In genomic region chr15:58065011-58065444, GRCh38 we compare ENCODE assay signal across 10 cellular contexts. TPM values are rescaled to one million over a fixed set of nuclear protein-coding genes. Genes with fewer than 3 reads are reported as not detected.
DNase-seq lines count a peak whose midpoint lies in the region; ATAC-seq and TF ChIP-seq lines count a peak whose summit lies in the region.
"Had no signal": no experiment of that assay in that cellular context is flagged by ENCODE, and none has a peak within 500 bp of the region (broad histone marks: within the 10 kb centered on the region; RNA-seq: fewer than 3 reads in every experiment).

No MANE protein-coding gene starts in this region.

- peaks cover 12% of the 10 kb centered on the region for H3K36me3 Mint-ChIP-seq in natural killer cell treated with Interleukin-12 subunit alpha and Interleukin-12 subunit beta and Interleukin-15 and Interleukin-18, amount 100 ng/mL, for 72 hours
- H3K36me3 Mint-ChIP-seq: CD4-positive, alpha-beta memory T cell had no signal

- H3K27ac Mint-ChIP-seq in natural killer cell treated with Interleukin-12 subunit alpha and Interleukin-12 subunit beta and Interleukin-15 and Interleukin-18, amount 100 ng/mL, for 72 hours = no peak overlapping the region

- H3K4me3 ChIP-seq in fibroblast of villous mesenchyme (ENCODE audit: low read depth, low read length) = peak overlapping the region; percentile 29

- no peaks in the 10 kb centered on the region for H3K9me3 Mint-ChIP-seq in natural killer cell treated with Interleukin-12 subunit alpha and Interleukin-12 subunit beta and Interleukin-15 and Interleukin-18, amount 100 ng/mL, for 72 hours

- DNase-seq in stimulated activated CD4-positive, alpha-beta T cell treated with anti-CD3 and anti-CD28 coated beads, Interleukin-15, amount 100 ng/mL, for 24 hours = peak; percentile 24
- no peak for DNase-seq in stimulated activated CD4-positive, alpha-beta T cell treated with anti-CD3 and anti-CD28 coated beads, Interleukin-4, amount 100 ng/mL, for 24 hours
- peak; percentile 12 for DNase-seq in fibroblast of villous mesenchyme (ENCODE audit: low read depth)
- DNase-seq in natural killer cell treated with Interleukin-12 subunit alpha and Interleukin-12 subunit beta and Interleukin-15 and Interleukin-18, amount 100 ng/mL, for 72 hours (ENCODE audit: low spot score) = no peak
- DNase-seq: CD4-positive, alpha-beta memory T cell; NCI-H146 had no signal

- peaks cover 40 to 56% of the 10 kb centered on the region in 2 donors for H3K27me3 Mint-ChIP-seq in natural killer cell treated with Interleukin-12 subunit alpha and Interleukin-12 subunit beta and Interleukin-15 and Interleukin-18, amount 100 ng/mL, for 72 hours

- no peak for ATAC-seq in natural killer cell treated with Interleukin-12 subunit alpha and Interleukin-12 subunit beta and Interleukin-15 and Interleukin-18, amount 100 ng/mL, for 72 hours
- no peak for ATAC-seq in GM18907 (IDR thresholded peaks at IDR 0.05; ENCODE audit: unreplicated experiment)
- no peak for ATAC-seq in HG02623 (IDR thresholded peaks at IDR 0.05; ENCODE audit: unreplicated experiment)
- no peak for ATAC-seq in GM18498 (IDR thresholded peaks at IDR 0.05; ENCODE audit: unreplicated experiment)
- no peak for ATAC-seq in GM19463 (IDR thresholded peaks at IDR 0.05; ENCODE audit: unreplicated experiment)

- peak overlapping the region; percentile 49 for H3K4me3 Mint-ChIP-seq in natural killer cell treated with Interleukin-12 subunit alpha and Interleukin-12 subunit beta and Interleukin-15 and Interleukin-18, amount 100 ng/mL, for 72 hours

- peaks cover 4 to 6% of the 10 kb centered on the region in 2 donors for H3K4me1 Mint-ChIP-seq in natural killer cell treated with Interleukin-12 subunit alpha and Interleukin-12 subunit beta and Interleukin-15 and Interleukin-18, amount 100 ng/mL, for 72 hours (ENCODE audit: low read depth in 2 of 2)

- TF ChIP-seq CTCF in fibroblast of villous mesenchyme (IDR thresholded peaks at IDR 0.05; ENCODE audit: insufficient read depth, low read depth, low read length) = no peak

RNA-seq across cellular contexts. Expression of gene ALDH1A2, which starts 0.5 kb away (rescaled TPM):
- 2.9 and 8.2 TPM in 2 replicates for total RNA-seq in fibroblast of villous mesenchyme
- not detected for total RNA-seq in natural killer cell treated with Interleukin-12 subunit alpha and Interleukin-12 subunit beta and Interleukin-15 and Interleukin-18, amount 100 ng/mL, for 72 hours

Comparison
In these comparisons a context has a peak if more than half of its experiments do, and no peak if none do; other contexts are left out.
1. DNase-seq: peak in stimulated activated CD4-positive, alpha-beta T cell treated with anti-CD3 and anti-CD28 coated beads, Interleukin-15, amount 100 ng/mL, for 24 hours (single experiment) and fibroblast of villous mesenchyme (single experiment); none in stimulated activated CD4-positive, alpha-beta T cell treated with anti-CD3 and anti-CD28 coated beads, Interleukin-4, amount 100 ng/mL, for 24 hours (single experiment) and natural killer cell treated with Interleukin-12 subunit alpha and Interleukin-12 subunit beta and Interleukin-15 and Interleukin-18, amount 100 ng/mL, for 72 hours (single experiment).